Comparison of ENCODE assay signal across 15 cellular contexts in genomic region chr7:151808296-151809155, GRCh38.
A peak's percentile ranks its signal among the peaks of the same experiment; 100 is the strongest.
DNase-seq lines count a peak whose midpoint lies in the region; ATAC-seq, FAIRE-seq and TF ChIP-seq lines count a peak whose summit lies in the region.
"Had no signal": no experiment of that assay in that cellular context is flagged by ENCODE, and none has a peak within 500 bp of the region (broad histone marks: within the 10 kb centered on the region; RNA-seq: fewer than 3 reads in every experiment).

No MANE protein-coding gene starts in this region.

- peak overlapping the region; percentile 97 to 99 (median 98) for H3K27ac Mint-ChIP-seq in CD14-positive monocyte
- H3K27ac Mint-ChIP-seq in WTC11, result no peak overlapping the region
- H3K27ac Mint-ChIP-seq in activated naive CD4-positive, alpha-beta T cell treated with anti-CD3 and anti-CD28 coated beads, Interleukin-2, amount 50 U/mL, for 72 hours, result no peak overlapping the region
- H3K27ac Mint-ChIP-seq: activated naive CD4-positive, alpha-beta T cell treated with anti-CD3 and anti-CD28 coated beads for 36 hours; CD4-positive, CD25-positive, alpha-beta regulatory T cell; HFFc6 had no signal

- no peak overlapping the region for H4K8ac ChIP-seq in mesenchymal stem cell (ENCODE audit: low read length)

- peak; percentile 86 for DNase-seq in CD14-positive monocyte (ENCODE audit: low spot score)
- DNase-seq in HTR-8/SVneo (ENCODE audit: insufficient read length, low spot score), result peak; percentile 13
- no peak for DNase-seq in WTC11 (ENCODE audit: low spot score)
- DNase-seq in right lobe of liver, result peak; percentile 78 to 83 (median 82)
- no peak for DNase-seq in central memory CD4-positive, alpha-beta T cell
- no peak for DNase-seq in left ventricle myocardium superior
- no peak for DNase-seq in mesenchymal stem cell
- no peak for DNase-seq in activated naive CD4-positive, alpha-beta T cell treated with anti-CD3 and anti-CD28 coated beads, Interleukin-2, amount 50 U/mL, for 72 hours (ENCODE audit: low spot score in 2 of 2)
- DNase-seq: activated naive CD4-positive, alpha-beta T cell treated with anti-CD3 and anti-CD28 coated beads for 36 hours; CD4-positive, CD25-positive, alpha-beta regulatory T cell; HFFc6; NK-92 treated with Interleukin-12 subunit alpha and Interleukin-12 subunit beta, amount 100 ng/mL, for 24 hours had no signal

- no peak for FAIRE-seq in HTR-8/SVneo (lab: Jason Lieb, UNC)
- FAIRE-seq: endothelial cell of umbilical vein had no signal

- H3K36me3 Mint-ChIP-seq in CD14-positive monocyte (peaks cover 34 to 41% of the 10 kb centered on the region in 2 donors), WTC11 (no peaks in the 10 kb centered on the region)
- no peaks in the 10 kb centered on the region for H3K36me3 Mint-ChIP-seq in activated naive CD4-positive, alpha-beta T cell treated with anti-CD3 and anti-CD28 coated beads, Interleukin-2, amount 50 U/mL, for 72 hours

- H2BK12ac ChIP-seq in mesenchymal stem cell (ENCODE audit: low read length in 2 of 2), result no peak overlapping the region

- WGBS in right lobe of liver (ENCODE audit: insufficient coverage, low coverage, low lambda C conversion rate, missing lambda C conversion rate), result 32% methylated on average over 6 of the region's 25 CpGs
- WGBS in mesenchymal stem cell, result 82% methylated on average over 23 of the region's 25 CpGs

- no peaks in the 10 kb centered on the region for H3K27me3 ChIP-seq in right lobe of liver
- H3K27me3 ChIP-seq in mesenchymal stem cell (ENCODE audit: control insufficient read depth in 1 of 2, insufficient read depth in 1 of 2, low read length in 2 of 2), result peaks cover 34 to 55% of the 10 kb centered on the region in 2 experiments

- no peak overlapping the region for H3K4ac ChIP-seq in mesenchymal stem cell (ENCODE audit: low read depth in 1 of 2, low read length in 2 of 2)

- TF ChIP-seq CTCF in CD14-positive monocyte (IDR thresholded peaks at IDR 0.05) (peak; percentile 11), WTC11 (IDR thresholded peaks at IDR 0.05) (no peak), right lobe of liver (IDR thresholded peaks at IDR 0.05) (no peak)

- H3K4me1 ChIP-seq in right lobe of liver (peaks cover 0 to 51% (median 15%) of the 10 kb centered on the region in 4 donors), mesenchymal stem cell (ENCODE audit: control insufficient read depth, insufficient read depth, low read depth, low read length) (peaks cover 3% of the 10 kb centered on the region)

- POLR2A ChIA-PET in WTC11 (lab: Charles Lee), result no interaction called here

- H3K9me3 ChIP-seq in right lobe of liver (no peaks in the 10 kb centered on the region), mesenchymal stem cell (ENCODE audit: control insufficient read depth, low read length) (peaks cover 4% of the 10 kb centered on the region)

- H3K27me3 Mint-ChIP-seq in CD14-positive monocyte (ENCODE audit: low read depth in 3 of 3) (peaks cover 0 to 7% (median 0%) of the 10 kb centered on the region in 3 donors), WTC11 (ENCODE audit: low read depth) (peaks cover 9% of the 10 kb centered on the region)
- H3K27me3 Mint-ChIP-seq: CD4-positive, CD25-positive, alpha-beta regulatory T cell; IgD-negative memory B cell had no signal

- H3K4me1 Mint-ChIP-seq in CD14-positive monocyte (peaks cover 66% of the 10 kb centered on the region), WTC11 (peaks cover 5% of the 10 kb centered on the region)

- H3K18ac ChIP-seq in mesenchymal stem cell (ENCODE audit: low read depth in 1 of 2, low read length in 2 of 2), result no peak overlapping the region

- no peak overlapping the region for H3K4me3 ChIP-seq in right lobe of liver
- H3K4me3 ChIP-seq in mesenchymal stem cell (ENCODE audit: insufficient read depth in 1 of 2, low read depth in 1 of 2, low read length in 2 of 2), result peak overlapping the region in 1 of 2 experiments; percentile 7
- H3K4me3 ChIP-seq: smooth muscle cell had no signal

- H3K9me3 Mint-ChIP-seq in CD14-positive monocyte, result peaks cover 0 to 7% (median 3%) of the 10 kb centered on the region in 7 donors
- H3K9me3 Mint-ChIP-seq in WTC11, result no peaks in the 10 kb centered on the region
- no peaks in the 10 kb centered on the region for H3K9me3 Mint-ChIP-seq in activated naive CD4-positive, alpha-beta T cell treated with anti-CD3 and anti-CD28 coated beads, Interleukin-2, amount 50 U/mL, for 72 hours
- H3K9me3 Mint-ChIP-seq: activated naive CD4-positive, alpha-beta T cell treated with anti-CD3 and anti-CD28 coated beads for 36 hours; CD4-positive, CD25-positive, alpha-beta regulatory T cell; HFFc6; IgD-negative memory B cell had no signal

- no peak overlapping the region for H2BK15ac ChIP-seq in mesenchymal stem cell (ENCODE audit: low read depth, poor library complexity, severe bottlenecking)

- H3K4me3 Mint-ChIP-seq in CD14-positive monocyte, result peak overlapping the region; percentile 61 to 90
- H3K4me3 Mint-ChIP-seq in WTC11, result no peak overlapping the region
- H3K4me3 Mint-ChIP-seq: activated naive CD4-positive, alpha-beta T cell treated with anti-CD3 and anti-CD28 coated beads for 36 hours; CD4-positive, CD25-positive, alpha-beta regulatory T cell; HFFc6; IgD-negative memory B cell had no signal

- H3K27ac ChIP-seq in right lobe of liver (peak overlapping the region; percentile 49 to 72 (median 69)), mesenchymal stem cell (ENCODE audit: low read length, poor library complexity, severe bottlenecking) (no peak overlapping the region)

- H3K36me3 ChIP-seq in right lobe of liver, result no peaks in the 10 kb centered on the region
- no peaks in the 10 kb centered on the region for H3K36me3 ChIP-seq in mesenchymal stem cell (ENCODE audit: control insufficient read depth in 1 of 2, insufficient read depth in 2 of 2, low read depth in 1 of 2, low read length in 2 of 2)

- H2BK5ac ChIP-seq in mesenchymal stem cell (ENCODE audit: low read depth, low read length, poor library complexity, severe bottlenecking), result no peak overlapping the region

- no peak for ATAC-seq in WTC11
- ATAC-seq in right lobe of liver, result peak; percentile 84 to 89 (median 88)
- no peak for ATAC-seq in left ventricle myocardium superior
- ATAC-seq in activated naive CD4-positive, alpha-beta T cell treated with anti-CD3 and anti-CD28 coated beads, Interleukin-2, amount 50 U/mL, for 72 hours, result no peak

- H2AK5ac ChIP-seq in mesenchymal stem cell (ENCODE audit: low read length, severe bottlenecking), result no peak overlapping the region

- CTCF ChIA-PET in WTC11 (lab: Charles Lee), result interaction anchor here (0.9 kb wide), 1 partner anchor 25 kb away, joined by 3 read pairs; no protein-coding TSS in a partner anchor

- H3K4me2 ChIP-seq in mesenchymal stem cell (ENCODE audit: low read length, poor library complexity, severe bottlenecking), result no peak overlapping the region
- H3K4me2 ChIP-seq: smooth muscle cell had no signal

- no peak overlapping the region for H2AFZ ChIP-seq in mesenchymal stem cell (ENCODE audit: low read depth, low read length)

- H3K9ac ChIP-seq in mesenchymal stem cell (ENCODE audit: low read length), result no peak overlapping the region

- intact Hi-C loops in CD14-positive monocyte (cut with micrococcal nuclease) (loop anchor here (5.0 to 10.0 kb wide), 3 partner anchors 44 to 129 kb away; no protein-coding TSS in a partner anchor), right lobe of liver (cut with DNase I) (no loop called here), left ventricle myocardium superior (cut with micrococcal nuclease) (no loop called here)

- no peak overlapping the region for H3K23ac ChIP-seq in mesenchymal stem cell (ENCODE audit: low read length in 2 of 2)

- H3K79me1 ChIP-seq in mesenchymal stem cell (replicated peaks; ENCODE audit: low read length, poor library complexity, severe bottlenecking), result no peaks in the 10 kb centered on the region

- H4K91ac ChIP-seq in mesenchymal stem cell (ENCODE audit: low read length), result no peak overlapping the region

- no peak for TF ChIP-seq POLR2A in right lobe of liver (IDR thresholded peaks at IDR 0.05)

- H3K14ac ChIP-seq in mesenchymal stem cell (ENCODE audit: low read length in 2 of 2), result no peak overlapping the region

- no peak overlapping the region for H2BK120ac ChIP-seq in mesenchymal stem cell (ENCODE audit: low read depth, low read length)

TF ChIP-seq in WTC11, 78 proteins besides CTCF, POLR2A, EP300 and RAD21:
- peak; percentile 78 for TF ChIP-seq ZNF263 (CRISPR knock-in tag; IDR thresholded peaks at IDR 0.05; ENCODE audit: low read depth)
- no peak for TF ChIP-seq MYBL2 (CRISPR knock-in tag; IDR thresholded peaks at IDR 0.05)
- TF ChIP-seq, protein P1, sequence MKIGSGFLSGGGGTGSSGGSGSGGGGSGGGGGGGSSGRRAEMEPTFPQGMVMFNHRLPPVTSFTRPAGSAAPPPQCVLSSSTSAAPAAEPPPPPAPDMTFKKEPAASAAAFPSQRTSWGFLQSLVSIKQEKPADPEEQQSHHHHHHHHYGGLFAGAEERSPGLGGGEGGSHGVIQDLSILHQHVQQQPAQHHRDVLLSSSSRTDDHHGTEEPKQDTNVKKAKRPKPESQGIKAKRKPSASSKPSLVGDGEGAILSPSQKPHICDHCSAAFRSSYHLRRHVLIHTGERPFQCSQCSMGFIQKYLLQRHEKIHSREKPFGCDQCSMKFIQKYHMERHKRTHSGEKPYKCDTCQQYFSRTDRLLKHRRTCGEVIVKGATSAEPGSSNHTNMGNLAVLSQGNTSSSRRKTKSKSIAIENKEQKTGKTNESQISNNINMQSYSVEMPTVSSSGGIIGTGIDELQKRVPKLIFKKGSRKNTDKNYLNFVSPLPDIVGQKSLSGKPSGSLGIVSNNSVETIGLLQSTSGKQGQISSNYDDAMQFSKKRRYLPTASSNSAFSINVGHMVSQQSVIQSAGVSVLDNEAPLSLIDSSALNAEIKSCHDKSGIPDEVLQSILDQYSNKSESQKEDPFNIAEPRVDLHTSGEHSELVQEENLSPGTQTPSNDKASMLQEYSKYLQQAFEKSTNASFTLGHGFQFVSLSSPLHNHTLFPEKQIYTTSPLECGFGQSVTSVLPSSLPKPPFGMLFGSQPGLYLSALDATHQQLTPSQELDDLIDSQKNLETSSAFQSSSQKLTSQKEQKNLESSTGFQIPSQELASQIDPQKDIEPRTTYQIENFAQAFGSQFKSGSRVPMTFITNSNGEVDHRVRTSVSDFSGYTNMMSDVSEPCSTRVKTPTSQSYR (CRISPR knock-in tag; IDR thresholded peaks at IDR 0.05), result no peak

Comparison
In these comparisons a context has a peak if more than half of its experiments do, and no peak if none do; other contexts are left out.
1. DNase-seq: peak in CD14-positive monocyte (single experiment), HTR-8/SVneo (single experiment) and right lobe of liver (3 of 3); none in WTC11 (single experiment), central memory CD4-positive, alpha-beta T cell (single experiment), left ventricle myocardium superior (single experiment), mesenchymal stem cell (single experiment) and activated naive CD4-positive, alpha-beta T cell treated with anti-CD3 and anti-CD28 coated beads, Interleukin-2, amount 50 U/mL, for 72 hours (0 of 2).
2. H3K27ac Mint-ChIP-seq: peak in CD14-positive monocyte (7 of 7); none in WTC11 (single experiment) and activated naive CD4-positive, alpha-beta T cell treated with anti-CD3 and anti-CD28 coated beads, Interleukin-2, amount 50 U/mL, for 72 hours (0 of 2).
3. ATAC-seq: peak in right lobe of liver (4 of 4); none in WTC11 (single experiment), left ventricle myocardium superior (single experiment) and activated naive CD4-positive, alpha-beta T cell treated with anti-CD3 and anti-CD28 coated beads, Interleukin-2, amount 50 U/mL, for 72 hours (0 of 2).
4. intact Hi-C loops: an anchor here in CD14-positive monocyte (5.0 to 10.0 kb wide); none called in right lobe of liver and left ventricle myocardium superior.